8 cellular contexts compared by ENCODE assay signal in genomic region chr17:39591958-39592954, GRCh38. TPM values are rescaled to one million over a fixed set of nuclear protein-coding genes. Genes with fewer than 3 reads are reported as not detected.
DNase-seq lines count a peak whose midpoint lies in the region; ATAC-seq and TF ChIP-seq lines count a peak whose summit lies in the region.

No MANE protein-coding gene starts in this region.

- CTCF ChIA-PET in HEK293 (lab: Yijun Ruan, JAX) (no interaction called here), SK-N-SH (lab: Yijun Ruan, JAX) (interaction anchor here (1.3 to 17.5 kb wide), 2 partner anchors 27 to 30 kb away, joined by 3 to 285 read pairs; partner anchors contain the start of gene PPP1R1B)

- no peaks in the 10 kb centered on the region for H3F3A ChIP-seq in SK-N-SH (replicated peaks; ENCODE audit: insufficient read depth)

- H3K79me2 ChIP-seq in SK-N-SH (ENCODE audit: insufficient read depth) = no peaks in the 10 kb centered on the region

- TF ChIP-seq EP300 in SK-N-SH (IDR thresholded peaks at IDR 0.05; ENCODE audit: borderline replicate concordance in 1 of 2, low read depth in 1 of 2, low read length in 1 of 2) = no peak

- H3K4me3 ChIP-seq in HEK293 (ENCODE audit: low read depth, low read length) = no peak overlapping the region
- no peak overlapping the region for H3K4me3 ChIP-seq in SK-N-SH (ENCODE audit: low read depth in 2 of 2, low read length in 1 of 2)

- H3K36me3 ChIP-seq in HEK293 (ENCODE audit: control insufficient read depth in 2 of 2, insufficient read depth in 1 of 2, low read length in 2 of 2) (no peaks in the 10 kb centered on the region), SK-N-SH (replicated peaks in 1 of 2; ENCODE audit: control insufficient read depth in 1 of 2, insufficient read depth in 2 of 2, low read length in 1 of 2) (no peaks in the 10 kb centered on the region)

- POLR2A ChIA-PET in HEK293 (lab: Yijun Ruan, JAX) (interaction anchor here (0.6 kb wide), 1 partner anchor 8 kb away, joined by 4 read pairs; no protein-coding TSS in a partner anchor), SK-N-SH (lab: Yijun Ruan, JAX) (no interaction called here)

- ATAC-seq in foreskin keratinocyte (peak; percentile 19), GM21717 (IDR thresholded peaks at IDR 0.05; ENCODE audit: unreplicated experiment) (no peak), HG03039 (IDR thresholded peaks at IDR 0.05; ENCODE audit: unreplicated experiment) (no peak), HG03565 (IDR thresholded peaks at IDR 0.05; ENCODE audit: unreplicated experiment) (no peak)

- H3K9me3 ChIP-seq in HEK293 (ENCODE audit: control insufficient read depth, insufficient read depth, low read depth, low read length) (no peaks in the 10 kb centered on the region), SK-N-SH (no peaks in the 10 kb centered on the region)

- H3K27ac ChIP-seq in HEK293 (ENCODE audit: extremely low read depth, low read depth, low read length) = no peak overlapping the region
- no peak overlapping the region for H3K27ac ChIP-seq in SK-N-SH (ENCODE audit: low read depth in 2 of 2, low read length in 1 of 2)
- H3K27ac ChIP-seq in foreskin keratinocyte = no peak overlapping the region

- 8% methylated on average over 21 of the region's 22 CpGs for WGBS in SK-N-SH (ENCODE audit: low lambda C conversion rate)

- H3K4me1 ChIP-seq in HEK293 (ENCODE audit: control insufficient read depth, insufficient read depth, low read length) (no peaks in the 10 kb centered on the region), SK-N-SH (ENCODE audit: control insufficient read depth in 1 of 2, insufficient read depth in 2 of 2, low read depth in 1 of 2, low read length in 1 of 2) (peaks cover 0 to 5% of the 10 kb centered on the region in 2 experiments; a peak in 1 of 4 replicates), foreskin keratinocyte (no peaks in the 10 kb centered on the region)

- H3K4me2 ChIP-seq in SK-N-SH = no peak overlapping the region

- H2AFZ ChIP-seq in SK-N-SH (ENCODE audit: low read depth) = no peak overlapping the region

- no peak for TF ChIP-seq CTCF in HEK293 (tag by site-specific recombination; IDR thresholded peaks at IDR 0.05)
- no peak for TF ChIP-seq CTCF in SK-N-SH (IDR thresholded peaks at IDR 0.05)
- TF ChIP-seq CTCF in foreskin keratinocyte (conservative IDR thresholded peaks at IDR 0.05) = no peak

- H3K27me3 ChIP-seq in SK-N-SH (ENCODE audit: insufficient read depth) (peaks cover 28% of the 10 kb centered on the region), foreskin keratinocyte (peaks cover 51% of the 10 kb centered on the region)

- no peak overlapping the region for H3K9ac ChIP-seq in SK-N-SH

- TF ChIP-seq RAD21 in SK-N-SH (IDR thresholded peaks at IDR 0.05; ENCODE audit: low read length) = no peak

- DNase-seq in ACHN (peak; percentile 69), SK-N-SH (peak; percentile 62), foreskin keratinocyte (peak in 1 of 2 donors; percentile 43), NCI-H128 (lab: John Stamatoyannopoulos, UW; ENCODE audit: unreplicated experiment) (no peak)

- H3K9me2 ChIP-seq in SK-N-SH = no peaks in the 10 kb centered on the region

- no peaks in the 10 kb centered on the region for H4K20me1 ChIP-seq in SK-N-SH (ENCODE audit: insufficient read depth)

- in situ Hi-C loops in ACHN (cut with HindIII; ENCODE audit: low pct_ligation_motif_present, low pct_unique_long_range_greater_than_20kb, low sequenced_read_pairs) = no loop called here

TF ChIP-seq in HEK293, 187 proteins besides CTCF, POLR2A, EP300 and RAD21 (continues in another document):
- TF ChIP-seq KLF8 (tag by site-specific recombination; IDR thresholded peaks at IDR 0.05) (no peak), SP3 (tag by site-specific recombination; IDR thresholded peaks at IDR 0.05) (no peak), ZNF324 (tag by site-specific recombination; IDR thresholded peaks at IDR 0.05) (no peak), ZBTB26 (tag by site-specific recombination; optimal IDR thresholded peaks at IDR 0.05) (peak; percentile 12)

TF ChIP-seq in SK-N-SH, 30 proteins besides CTCF, POLR2A, EP300 and RAD21:
- TF ChIP-seq REST (IDR thresholded peaks at IDR 0.05; ENCODE audit: low read depth, low read length) = peak; percentile 98
- no peak for TF ChIP-seq TCF12 (IDR thresholded peaks at IDR 0.05)

RNA-seq across cellular contexts. Expression of gene NEUROD2, which starts 15.5 kb away (rescaled TPM):
- polyA plus RNA-seq in SK-N-SH (2012; rRNA removed) (not detected in 2 replicates), foreskin keratinocyte (not detected in 2 replicates)
- not detected in 2 replicates for polyA plus RNA-seq in SK-N-SH (2012; cell fraction: cytosol; rRNA removed)
- polyA plus RNA-seq in SK-N-SH (2012; cell fraction: nucleus; rRNA removed) = 0.04 TPM in 1 of 2 replicates, not detected in the other
- total RNA-seq in foreskin keratinocyte = not detected in 2 replicates

RNA-seq across cellular contexts. Expression of gene PPP1R1B, which starts 34.5 kb away (rescaled TPM):
- polyA plus RNA-seq in SK-N-SH (2012; rRNA removed) (0.05 and 0.07 TPM in 2 replicates), foreskin keratinocyte (0.67 and 1.3 TPM in 2 replicates)
- 0.05 and 0.12 TPM in 2 replicates for polyA plus RNA-seq in SK-N-SH (2012; cell fraction: cytosol; rRNA removed)
- not detected in 2 replicates for polyA plus RNA-seq in SK-N-SH (2012; cell fraction: nucleus; rRNA removed)
- total RNA-seq in foreskin keratinocyte = 0.68 and 0.88 TPM in 2 replicates

RNA-seq across cellular contexts. Expression of gene STARD3, which starts 44.7 kb away (rescaled TPM):
- polyA plus RNA-seq in SK-N-SH (2012; rRNA removed) = 76.8 and 78.0 TPM in 2 replicates
- polyA plus RNA-seq in SK-N-SH (2012; cell fraction: cytosol; rRNA removed) = 32.5 and 44.3 TPM in 2 replicates
- 330 and 615 TPM in 2 replicates for polyA plus RNA-seq in SK-N-SH (2012; cell fraction: nucleus; rRNA removed)
- 32.8 and 33.5 TPM in 2 replicates for total RNA-seq in foreskin keratinocyte
- polyA plus RNA-seq in foreskin keratinocyte = 37.1 and 39.3 TPM in 2 replicates
